In the genomic region with DNA sequence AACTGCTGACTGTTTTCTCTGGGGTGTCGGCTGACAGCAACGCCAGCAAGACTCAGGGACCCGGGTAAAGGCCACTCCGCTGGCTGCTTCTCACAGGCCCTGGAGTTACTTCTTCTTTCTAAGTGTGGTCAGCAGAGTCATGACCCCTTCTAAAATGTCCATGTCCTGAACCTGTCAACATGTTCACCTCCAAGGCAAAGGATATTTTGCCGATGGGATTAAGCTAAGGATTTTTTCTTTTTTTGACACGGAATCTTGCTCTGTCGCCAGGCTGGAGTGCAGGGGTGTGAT, we compare ENCODE assay signal across 1 cellular context.
TF ChIP-seq lines count a peak whose summit lies in the region.

No MANE protein-coding gene starts in this region.

TF ChIP-seq in WTC11, 78 proteins besides CTCF, POLR2A, EP300 and RAD21 (continued from another document):
- TF ChIP-seq, protein P1, sequence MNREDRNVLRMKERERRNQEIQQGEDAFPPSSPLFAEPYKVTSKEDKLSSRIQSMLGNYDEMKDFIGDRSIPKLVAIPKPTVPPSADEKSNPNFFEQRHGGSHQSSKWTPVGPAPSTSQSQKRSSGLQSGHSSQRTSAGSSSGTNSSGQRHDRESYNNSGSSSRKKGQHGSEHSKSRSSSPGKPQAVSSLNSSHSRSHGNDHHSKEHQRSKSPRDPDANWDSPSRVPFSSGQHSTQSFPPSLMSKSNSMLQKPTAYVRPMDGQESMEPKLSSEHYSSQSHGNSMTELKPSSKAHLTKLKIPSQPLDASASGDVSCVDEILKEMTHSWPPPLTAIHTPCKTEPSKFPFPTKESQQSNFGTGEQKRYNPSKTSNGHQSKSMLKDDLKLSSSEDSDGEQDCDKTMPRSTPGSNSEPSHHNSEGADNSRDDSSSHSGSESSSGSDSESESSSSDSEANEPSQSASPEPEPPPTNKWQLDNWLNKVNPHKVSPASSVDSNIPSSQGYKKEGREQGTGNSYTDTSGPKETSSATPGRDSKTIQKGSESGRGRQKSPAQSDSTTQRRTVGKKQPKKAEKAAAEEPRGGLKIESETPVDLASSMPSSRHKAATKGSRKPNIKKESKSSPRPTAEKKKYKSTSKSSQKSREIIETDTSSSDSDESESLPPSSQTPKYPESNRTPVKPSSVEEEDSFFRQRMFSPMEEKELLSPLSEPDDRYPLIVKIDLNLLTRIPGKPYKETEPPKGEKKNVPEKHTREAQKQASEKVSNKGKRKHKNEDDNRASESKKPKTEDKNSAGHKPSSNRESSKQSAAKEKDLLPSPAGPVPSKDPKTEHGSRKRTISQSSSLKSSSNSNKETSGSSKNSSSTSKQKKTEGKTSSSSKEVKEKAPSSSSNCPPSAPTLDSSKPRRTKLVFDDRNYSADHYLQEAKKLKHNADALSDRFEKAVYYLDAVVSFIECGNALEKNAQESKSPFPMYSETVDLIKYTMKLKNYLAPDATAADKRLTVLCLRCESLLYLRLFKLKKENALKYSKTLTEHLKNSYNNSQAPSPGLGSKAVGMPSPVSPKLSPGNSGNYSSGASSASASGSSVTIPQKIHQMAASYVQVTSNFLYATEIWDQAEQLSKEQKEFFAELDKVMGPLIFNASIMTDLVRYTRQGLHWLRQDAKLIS (CRISPR knock-in tag; IDR thresholded peaks at IDR 0.05; ENCODE audit: borderline replicate concordance) = no peak
- TF ChIP-seq, protein P2, sequence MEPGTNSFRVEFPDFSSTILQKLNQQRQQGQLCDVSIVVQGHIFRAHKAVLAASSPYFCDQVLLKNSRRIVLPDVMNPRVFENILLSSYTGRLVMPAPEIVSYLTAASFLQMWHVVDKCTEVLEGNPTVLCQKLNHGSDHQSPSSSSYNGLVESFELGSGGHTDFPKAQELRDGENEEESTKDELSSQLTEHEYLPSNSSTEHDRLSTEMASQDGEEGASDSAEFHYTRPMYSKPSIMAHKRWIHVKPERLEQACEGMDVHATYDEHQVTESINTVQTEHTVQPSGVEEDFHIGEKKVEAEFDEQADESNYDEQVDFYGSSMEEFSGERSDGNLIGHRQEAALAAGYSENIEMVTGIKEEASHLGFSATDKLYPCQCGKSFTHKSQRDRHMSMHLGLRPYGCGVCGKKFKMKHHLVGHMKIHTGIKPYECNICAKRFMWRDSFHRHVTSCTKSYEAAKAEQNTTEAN (CRISPR knock-in tag; IDR thresholded peaks at IDR 0.05) = no peak
- no peak for TF ChIP-seq ETV6 (CRISPR knock-in tag; IDR thresholded peaks at IDR 0.05)
- TF ChIP-seq RORB (CRISPR knock-in tag; IDR thresholded peaks at IDR 0.05) = no peak
- no peak for TF ChIP-seq PRDM15 (CRISPR knock-in tag; IDR thresholded peaks at IDR 0.05)
- no peak for TF ChIP-seq FOXJ3 (CRISPR knock-in tag; IDR thresholded peaks at IDR 0.05; ENCODE audit: borderline replicate concordance)
- TF ChIP-seq, protein P3, sequence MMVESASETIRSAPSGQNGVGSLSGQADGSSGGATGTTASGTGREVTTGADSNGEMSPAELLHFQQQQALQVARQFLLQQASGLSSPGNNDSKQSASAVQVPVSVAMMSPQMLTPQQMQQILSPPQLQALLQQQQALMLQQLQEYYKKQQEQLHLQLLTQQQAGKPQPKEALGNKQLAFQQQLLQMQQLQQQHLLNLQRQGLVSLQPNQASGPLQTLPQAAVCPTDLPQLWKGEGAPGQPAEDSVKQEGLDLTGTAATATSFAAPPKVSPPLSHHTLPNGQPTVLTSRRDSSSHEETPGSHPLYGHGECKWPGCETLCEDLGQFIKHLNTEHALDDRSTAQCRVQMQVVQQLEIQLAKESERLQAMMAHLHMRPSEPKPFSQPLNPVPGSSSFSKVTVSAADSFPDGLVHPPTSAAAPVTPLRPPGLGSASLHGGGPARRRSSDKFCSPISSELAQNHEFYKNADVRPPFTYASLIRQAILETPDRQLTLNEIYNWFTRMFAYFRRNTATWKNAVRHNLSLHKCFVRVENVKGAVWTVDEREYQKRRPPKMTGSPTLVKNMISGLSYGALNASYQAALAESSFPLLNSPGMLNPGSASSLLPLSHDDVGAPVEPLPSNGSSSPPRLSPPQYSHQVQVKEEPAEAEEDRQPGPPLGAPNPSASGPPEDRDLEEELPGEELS (CRISPR knock-in tag; IDR thresholded peaks at IDR 0.05) = no peak
TF ChIP-seq in WTC11: peak in this region for 0.
